In the genomic region with DNA sequence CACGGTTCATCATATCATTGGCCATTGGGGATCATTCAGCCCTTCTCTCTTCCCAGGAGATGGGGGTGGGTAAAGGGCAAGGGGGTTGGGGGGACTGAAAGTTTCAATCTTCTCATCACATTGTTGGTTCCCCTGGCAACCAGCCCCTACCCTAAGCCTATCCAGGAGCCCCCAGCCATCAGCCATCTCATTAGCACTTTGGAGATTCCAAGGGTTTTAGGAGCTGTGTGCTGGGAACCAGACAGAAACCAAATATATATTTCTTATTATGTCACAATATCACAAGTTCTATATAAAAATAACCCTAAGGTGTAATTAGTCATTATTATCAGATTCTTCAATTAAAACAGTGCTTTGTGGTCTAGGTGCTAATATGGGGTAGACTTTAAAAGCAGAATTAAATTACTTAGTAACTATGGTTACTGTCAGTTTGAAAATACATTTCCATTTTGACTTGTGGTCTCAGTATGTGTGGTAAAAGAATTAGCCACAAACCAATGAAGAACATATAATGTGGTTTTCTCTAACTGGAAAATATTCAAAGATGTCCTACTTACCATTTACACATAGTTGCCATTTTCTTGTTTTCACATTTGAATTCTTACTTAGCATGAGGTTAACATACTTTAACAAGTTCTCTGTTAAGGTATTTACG, we compare ENCODE assay signal across 10 cellular contexts. TPM values are rescaled to one million over a fixed set of nuclear protein-coding genes. Genes with fewer than 3 reads are reported as not detected.
DNase-seq lines count a peak whose midpoint lies in the region; ATAC-seq and TF ChIP-seq lines count a peak whose summit lies in the region.
"Had no signal": no experiment of that assay in that cellular context is flagged by ENCODE, and none has a peak within 500 bp of the region (broad histone marks: within the 10 kb centered on the region; RNA-seq: fewer than 3 reads in every experiment).

No MANE protein-coding gene starts in this region.

- 89 to 95% (median 93%) methylated on average over 2 of the region's 2 CpGs for WGBS in adrenal gland, 4 donors

- H3K36me3 ChIP-seq in GM06990 (ENCODE audit: control insufficient read depth, insufficient read depth, low read length) (no peaks in the 10 kb centered on the region), adrenal gland (replicated peaks in 1 of 2) (no peaks in the 10 kb centered on the region), upper lobe of right lung (no peaks in the 10 kb centered on the region)

- H3K4me1 Mint-ChIP-seq in activated T-helper 17 cell treated with anti-CD3 and anti-CD28 coated beads, Interleukin-2, amount 50 U/mL, for 72 hours = peaks cover 17% of the 10 kb centered on the region

- peak; percentile 72 for ATAC-seq in GM19438 (IDR thresholded peaks at IDR 0.05; ENCODE audit: low read depth, unreplicated experiment)
- ATAC-seq in HG03095 (IDR thresholded peaks at IDR 0.05; ENCODE audit: unreplicated experiment) = peak; percentile 67
- ATAC-seq in activated T-helper 17 cell treated with anti-CD3 and anti-CD28 coated beads, Interleukin-2, amount 50 U/mL, for 72 hours (replicated peaks) = peak; percentile 29
- no peak for ATAC-seq in upper lobe of right lung

- H3K27ac Mint-ChIP-seq in activated T-helper 17 cell treated with anti-CD3 and anti-CD28 coated beads, Interleukin-2, amount 50 U/mL, for 72 hours = no peak overlapping the region

- intact Hi-C loops in adrenal gland (cut with DNase I) (no loop called here), upper lobe of right lung (cut with DNase I) (no loop called here)

- H3K9me3 Mint-ChIP-seq in activated T-helper 17 cell treated with anti-CD3 and anti-CD28 coated beads, Interleukin-2, amount 50 U/mL, for 72 hours = no peaks in the 10 kb centered on the region

- no peak overlapping the region for H3K4me3 Mint-ChIP-seq in activated T-helper 17 cell treated with anti-CD3 and anti-CD28 coated beads, Interleukin-2, amount 50 U/mL, for 72 hours

- no peaks in the 10 kb centered on the region for H3K27me3 ChIP-seq in GM06990 (replicated peaks; ENCODE audit: control insufficient read depth, insufficient read depth, low read length)
- no peaks in the 10 kb centered on the region for H3K27me3 ChIP-seq in adrenal gland
- no peaks in the 10 kb centered on the region for H3K27me3 ChIP-seq in upper lobe of right lung

- H3K9me3 ChIP-seq in adrenal gland (replicated peaks in 1 of 3) (no peaks in the 10 kb centered on the region), upper lobe of right lung (no peaks in the 10 kb centered on the region)

- no peak for TF ChIP-seq POLR2A in adrenal gland (IDR thresholded peaks at IDR 0.05)

- peaks cover 58% of the 10 kb centered on the region for H3K36me3 Mint-ChIP-seq in activated T-helper 17 cell treated with anti-CD3 and anti-CD28 coated beads, Interleukin-2, amount 50 U/mL, for 72 hours (ENCODE audit: low read depth)

- H3K27me3 Mint-ChIP-seq in activated T-helper 17 cell treated with anti-CD3 and anti-CD28 coated beads, Interleukin-2, amount 50 U/mL, for 72 hours = no peaks in the 10 kb centered on the region

- H3K4me3 ChIP-seq in GM06990 (replicated peaks; ENCODE audit: low read depth, low read length) (no peak overlapping the region), adrenal gland (no peak overlapping the region), upper lobe of right lung (no peak overlapping the region)

- TF ChIP-seq CTCF in GM06990 (IDR thresholded peaks at IDR 0.05; ENCODE audit: insufficient read depth, low read length, poor library complexity, severe bottlenecking) (no peak), adrenal gland (IDR thresholded peaks at IDR 0.05) (no peak), upper lobe of right lung (IDR thresholded peaks at IDR 0.05) (no peak)

- DNase-seq in GM06990 (ENCODE audit: extremely low read depth, insufficient read length) = peak; percentile 30
- DNase-seq in adrenal gland = no peak
- no peak for DNase-seq in upper lobe of right lung
- DNase-seq in AML-193 (lab: John Stamatoyannopoulos, UW) = no peak
- no peak for DNase-seq in nucleus accumbens (lab: John Stamatoyannopoulos, UW)

- H3K27ac ChIP-seq in adrenal gland = no peak overlapping the region
- H3K27ac ChIP-seq in upper lobe of right lung = no peak overlapping the region

- H3K4me1 ChIP-seq in adrenal gland (replicated peaks in 1 of 2) = peaks cover 17 to 22% of the 10 kb centered on the region in 2 donors
- no peaks in the 10 kb centered on the region for H3K4me1 ChIP-seq in upper lobe of right lung

RNA-seq across cellular contexts. Expression of a gene that starts 28.1 kb away (rescaled TPM):
- total RNA-seq in activated T-helper 17 cell treated with anti-CD3 and anti-CD28 coated beads, Interleukin-2, amount 50 U/mL, for 72 hours = 10 to 100 TPM; 15.2 to 20.1 TPM
- total RNA-seq in adrenal gland = 1 to 10 TPM; 1.0 to 2.8 (median 1.9) TPM
- polyA plus RNA-seq in adrenal gland = 1 to 10 TPM in 1 of 3 donors, under 1 TPM in 2; 0.03 to 2.0 (median 0.16) TPM
- total RNA-seq in upper lobe of right lung = 0.20 TPM
- total RNA-seq: endothelial cell of umbilical vein, mesenteric fat pad had no signal
- polyA plus RNA-seq: endothelial cell of umbilical vein had no signal

RNA-seq across cellular contexts. Expression of a gene that starts 59.6 kb away (rescaled TPM):
- under 1 TPM; 0.71 to 0.82 TPM for total RNA-seq in activated T-helper 17 cell treated with anti-CD3 and anti-CD28 coated beads, Interleukin-2, amount 50 U/mL, for 72 hours
- not detected for total RNA-seq in adrenal gland
- polyA plus RNA-seq in adrenal gland = not detected
- total RNA-seq in upper lobe of right lung = not detected
- total RNA-seq: endothelial cell of umbilical vein, mesenteric fat pad had no signal
- polyA plus RNA-seq: endothelial cell of umbilical vein had no signal

Comparison
In these comparisons a context has a peak if more than half of its experiments do, and no peak if none do; other contexts are left out.
1. RNA of a gene that starts 28.1 kb away (total RNA-seq): 15.2 to 20.1 TPM in activated T-helper 17 cell treated with anti-CD3 and anti-CD28 coated beads, Interleukin-2, amount 50 U/mL, for 72 hours; 1.0 to 2.8 TPM in adrenal gland and 0.20 TPM in upper lobe of right lung (single experiment); every median in the first group is over 4 times any median in the second.